ENCODE assay signal across 19 cellular contexts in genomic region chr7:63117-63480, GRCh38.
DNase-seq lines count a peak whose midpoint lies in the region; ATAC-seq and TF ChIP-seq lines count a peak whose summit lies in the region.
"Had no signal": no experiment of that assay in that cellular context is flagged by ENCODE, and none has a peak within 500 bp of the region (broad histone marks: within the 10 kb centered on the region; RNA-seq: fewer than 3 reads in every experiment).

No MANE protein-coding gene starts in this region.

- WGBS in mesenchymal stem cell, result 87% methylated on average over 5 of the region's 5 CpGs
- 74 to 91% (median 86%) methylated on average over 5 of the region's 5 CpGs for WGBS in spleen, 5 donors

- H3K27ac ChIP-seq in mesenchymal stem cell (ENCODE audit: low read length, poor library complexity, severe bottlenecking), result no peak overlapping the region
- peak overlapping the region in 1 of 8 donors; percentile 45 for H3K27ac ChIP-seq in spleen
- H3K27ac ChIP-seq: 22Rv1 had no signal

- peaks cover 0 to 6% of the 10 kb centered on the region in 2 experiments for H3K27me3 ChIP-seq in mesenchymal stem cell (ENCODE audit: control insufficient read depth in 1 of 2, insufficient read depth in 1 of 2, low read length in 2 of 2)
- H3K27me3 ChIP-seq in spleen (replicated peaks in 1 of 7), result no peaks in the 10 kb centered on the region

- H3K4me3 Mint-ChIP-seq in brain, result no peak overlapping the region
- H3K4me3 Mint-ChIP-seq in progenitor cell of endocrine pancreas (ENCODE audit: low read depth), result no peak overlapping the region
- H3K4me3 Mint-ChIP-seq: CD4-positive, CD25-positive, alpha-beta regulatory T cell; HFFc6 had no signal

- no peak overlapping the region for H3K14ac ChIP-seq in mesenchymal stem cell (ENCODE audit: low read length in 2 of 2)

- H3K9me3 ChIP-seq in mesenchymal stem cell (ENCODE audit: control insufficient read depth, low read length) (no peaks in the 10 kb centered on the region), spleen (no peaks in the 10 kb centered on the region)
- H3K9me3 ChIP-seq: Caco-2 had no signal

- no peaks in the 10 kb centered on the region for H3K79me1 ChIP-seq in mesenchymal stem cell (replicated peaks; ENCODE audit: low read length, poor library complexity, severe bottlenecking)

- no peak overlapping the region for H2AFZ ChIP-seq in mesenchymal stem cell (ENCODE audit: low read depth, low read length)

- intact Hi-C loops in spleen (cut with DNase I; ENCODE audit: low total_unique reads), result no loop called here

- H3K4ac ChIP-seq in mesenchymal stem cell (ENCODE audit: low read depth in 1 of 2, low read length in 2 of 2), result no peak overlapping the region

- no peak overlapping the region for H3K23ac ChIP-seq in mesenchymal stem cell (ENCODE audit: low read length in 2 of 2)

- no peak for TF ChIP-seq CTCF in brain (conservative IDR thresholded peaks at IDR 0.05)
- no peak for TF ChIP-seq CTCF in spleen (IDR thresholded peaks at IDR 0.05 in 8 of 11, conservative IDR thresholded peaks at IDR 0.05 in 3 of 11)
- no peak for TF ChIP-seq CTCF in progenitor cell of endocrine pancreas (IDR thresholded peaks at IDR 0.05; ENCODE audit: unreplicated experiment)

- no peaks in the 10 kb centered on the region for H3K36me3 Mint-ChIP-seq in brain
- H3K36me3 Mint-ChIP-seq in progenitor cell of endocrine pancreas (ENCODE audit: insufficient read depth), result no peaks in the 10 kb centered on the region
- H3K36me3 Mint-ChIP-seq: CD4-positive, CD25-positive, alpha-beta regulatory T cell had no signal

- no peak overlapping the region for H2AK5ac ChIP-seq in mesenchymal stem cell (ENCODE audit: low read length, severe bottlenecking)

- H3K27ac Mint-ChIP-seq in brain (peak overlapping the region in 3 of 5 experiments; percentile 91 to 95 (median 93)), progenitor cell of endocrine pancreas (no peak overlapping the region)
- H3K27ac Mint-ChIP-seq: CD4-positive, CD25-positive, alpha-beta regulatory T cell; HFFc6 had no signal

- no peak overlapping the region for H2BK5ac ChIP-seq in mesenchymal stem cell (ENCODE audit: low read depth, low read length, poor library complexity, severe bottlenecking)

- H3K9me3 Mint-ChIP-seq in brain (no peaks in the 10 kb centered on the region), progenitor cell of endocrine pancreas (ENCODE audit: low read depth) (no peaks in the 10 kb centered on the region)
- H3K9me3 Mint-ChIP-seq: CD4-positive, CD25-positive, alpha-beta regulatory T cell; HFFc6 had no signal

- H3K4me3 ChIP-seq in mesenchymal stem cell (ENCODE audit: insufficient read depth in 1 of 2, low read depth in 1 of 2, low read length in 2 of 2) (no peak overlapping the region), spleen (no peak overlapping the region)

- H3K4me2 ChIP-seq in mesenchymal stem cell (ENCODE audit: low read length, poor library complexity, severe bottlenecking), result no peak overlapping the region

- peak; percentile 19 for DNase-seq in activated CD4-positive, CD25-positive, alpha-beta regulatory T cell treated with anti-CD3 and anti-CD28 coated beads, Interleukin-2, amount 50 U/mL, for 72 hours
- DNase-seq in mesenchymal stem cell (no peak), spleen (peak; percentile 52), mesenteric fat pad (ENCODE audit: low spot score) (no peak), Kasumi-1 (lab: John Stamatoyannopoulos, UW) (no peak), progenitor cell of endocrine pancreas (ENCODE audit: low spot score, unreplicated experiment) (no peak)
- DNase-seq: CD4-positive, CD25-positive, alpha-beta regulatory T cell; GDM1; HFFc6; NCI-H1105; NCI-H2081; NCI-H2227 treated with DMSO at 0.1 percent for 48 hours; NCI-H510A treated with DMSO at 0.1 percent for 48 hours; NCI-H774; OCI-M1 had no signal

- no peak overlapping the region for H2BK15ac ChIP-seq in mesenchymal stem cell (ENCODE audit: low read depth, poor library complexity, severe bottlenecking)

- no peak overlapping the region for H3K18ac ChIP-seq in mesenchymal stem cell (ENCODE audit: low read depth in 1 of 2, low read length in 2 of 2)

- H4K91ac ChIP-seq in mesenchymal stem cell (ENCODE audit: low read length), result peak overlapping the region; percentile 52

- no peaks in the 10 kb centered on the region for H3K36me3 ChIP-seq in mesenchymal stem cell (ENCODE audit: control insufficient read depth in 1 of 2, insufficient read depth in 2 of 2, low read depth in 1 of 2, low read length in 2 of 2)
- H3K36me3 ChIP-seq in spleen, result no peaks in the 10 kb centered on the region

- H3K4me1 Mint-ChIP-seq in brain (peaks cover 52% of the 10 kb centered on the region), progenitor cell of endocrine pancreas (ENCODE audit: low read depth) (no peaks in the 10 kb centered on the region)

- no peak overlapping the region for H4K8ac ChIP-seq in mesenchymal stem cell (ENCODE audit: low read length)

- H3K4me1 ChIP-seq in mesenchymal stem cell (ENCODE audit: control insufficient read depth, insufficient read depth, low read depth, low read length), result peaks cover 8% of the 10 kb centered on the region
- H3K4me1 ChIP-seq in spleen, result peaks cover 0 to 22% (median 12%) of the 10 kb centered on the region in 6 donors
- H3K4me1 ChIP-seq: Caco-2 had no signal

- H2BK12ac ChIP-seq in mesenchymal stem cell (ENCODE audit: low read length in 2 of 2), result peak overlapping the region in 1 of 2 experiments; percentile 31

- TF ChIP-seq POLR2A in spleen (IDR thresholded peaks at IDR 0.05), result no peak

- ATAC-seq in activated CD4-positive, CD25-positive, alpha-beta regulatory T cell treated with anti-CD3 and anti-CD28 coated beads, Interleukin-2, amount 50 U/mL, for 24 hours, result no peak

- no peak overlapping the region for H2BK120ac ChIP-seq in mesenchymal stem cell (ENCODE audit: low read depth, low read length)

- H3K9ac ChIP-seq in mesenchymal stem cell (ENCODE audit: low read length), result no peak overlapping the region

- H3K27me3 Mint-ChIP-seq in brain, result peaks cover 3% of the 10 kb centered on the region
- H3K27me3 Mint-ChIP-seq in progenitor cell of endocrine pancreas, result peaks cover 14% of the 10 kb centered on the region
- H3K27me3 Mint-ChIP-seq: CD4-positive, CD25-positive, alpha-beta regulatory T cell had no signal

Comparison
In these comparisons a context has a peak if more than half of its experiments do, and no peak if none do; other contexts are left out.
1. DNase-seq: peak in activated CD4-positive, CD25-positive, alpha-beta regulatory T cell treated with anti-CD3 and anti-CD28 coated beads, Interleukin-2, amount 50 U/mL, for 72 hours (single experiment) and spleen (single experiment); none in mesenchymal stem cell (single experiment), mesenteric fat pad (single experiment), Kasumi-1 (0 of 2) and progenitor cell of endocrine pancreas (single experiment).